ENCODE assay signal across 14 cellular contexts in the genomic region with DNA sequence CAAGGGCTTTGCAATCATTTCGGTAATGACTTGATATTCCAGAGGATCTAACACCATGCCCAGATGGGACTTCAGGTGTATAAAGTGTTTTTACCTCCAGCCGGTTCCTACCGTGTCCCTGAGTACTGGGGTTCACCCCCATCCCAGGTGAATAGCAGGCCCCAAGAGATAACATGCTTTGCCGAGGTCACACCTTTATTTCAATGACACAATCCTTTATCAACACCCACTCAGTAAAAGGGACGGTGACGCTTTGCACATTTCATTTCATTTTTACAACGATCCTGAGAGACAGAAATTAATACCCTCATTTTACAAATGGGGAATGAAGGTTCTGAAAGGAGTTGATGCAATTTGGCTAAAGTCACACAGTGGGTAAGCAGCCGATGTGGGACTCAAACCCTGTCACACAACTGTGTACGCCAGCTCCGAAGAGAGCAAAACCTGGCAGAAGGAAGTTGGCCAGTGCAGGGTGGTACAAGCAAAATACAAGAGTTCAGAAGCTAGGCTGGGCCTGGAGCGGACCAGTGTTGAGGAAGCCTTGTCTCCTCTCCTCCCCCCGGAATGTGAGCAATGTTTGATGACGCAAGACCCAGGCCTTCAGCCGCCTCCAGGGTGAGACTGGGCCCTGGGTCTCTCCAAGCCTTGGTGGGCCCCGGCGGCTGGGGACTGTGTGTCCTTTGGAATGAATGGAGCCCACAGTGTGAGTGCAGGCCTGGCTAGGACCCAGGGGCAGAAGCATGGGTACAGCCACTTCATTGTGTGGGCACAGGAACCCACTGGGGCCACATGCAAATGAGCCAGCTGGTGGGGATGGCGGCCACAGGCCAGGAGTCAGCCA.
A peak's percentile ranks its signal among the peaks of the same experiment; 100 is the strongest.
DNase-seq lines count a peak whose midpoint lies in the region; ATAC-seq and TF ChIP-seq lines count a peak whose summit lies in the region.
"Had no signal": no experiment of that assay in that cellular context is flagged by ENCODE, and none has a peak within 500 bp of the region (broad histone marks: within the 10 kb centered on the region; RNA-seq: fewer than 3 reads in every experiment).

No MANE protein-coding gene starts in this region.

- 80% methylated on average over 17 of the region's 17 CpGs for WGBS in right cardiac atrium
- 53 to 54% methylated on average over 17 of the region's 17 CpGs for WGBS in tibial nerve, 2 donors

- peak; percentile 51 to 94 for TF ChIP-seq EP300 in tibial nerve (IDR thresholded peaks at IDR 0.05)

- H3K4me3 ChIP-seq in right cardiac atrium (ENCODE audit: low read length) (no peak overlapping the region), right atrium auricular region (no peak overlapping the region), tibial nerve (no peak overlapping the region)
- H3K4me3 ChIP-seq: tibial artery had no signal

- H3K36me3 ChIP-seq in right atrium auricular region (no peaks in the 10 kb centered on the region), tibial nerve (no peaks in the 10 kb centered on the region)
- H3K36me3 ChIP-seq: tibial artery had no signal

- no peak overlapping the region for H3K27ac ChIP-seq in right cardiac atrium (ENCODE audit: low read length)
- H3K27ac ChIP-seq in right atrium auricular region, result no peak overlapping the region
- H3K27ac ChIP-seq in tibial nerve, result peak overlapping the region in 2 of 4 donors; percentile 70 to 72
- H3K27ac ChIP-seq: tibial artery, VCaP had no signal

- peak in 1 of 2 donors; percentile 53 for ATAC-seq in right cardiac atrium
- ATAC-seq: CD8-positive, alpha-beta T cell had no signal

- TF ChIP-seq POLR2A in tibial nerve (IDR thresholded peaks at IDR 0.05), result no peak

- H3K9me3 ChIP-seq in right cardiac atrium (ENCODE audit: control insufficient read depth, low read length), result no peaks in the 10 kb centered on the region
- H3K9me3 ChIP-seq in right atrium auricular region, result no peaks in the 10 kb centered on the region
- H3K9me3 ChIP-seq in tibial nerve, result no peaks in the 10 kb centered on the region
- H3K9me3 ChIP-seq: SK-N-SH, tibial artery had no signal

- intact Hi-C loops in right cardiac atrium (cut with DNase I), result no loop called here

- H3K27me3 ChIP-seq in right cardiac atrium (ENCODE audit: control insufficient read depth, insufficient read depth) (no peaks in the 10 kb centered on the region), right atrium auricular region (no peaks in the 10 kb centered on the region), tibial nerve (no peaks in the 10 kb centered on the region)

- H3K4me1 ChIP-seq in right cardiac atrium (ENCODE audit: control insufficient read depth, insufficient read depth, low read length) (no peaks in the 10 kb centered on the region), right atrium auricular region (peaks cover 0 to 9% of the 10 kb centered on the region in 2 donors), tibial nerve (peaks cover 0 to 41% (median 9%) of the 10 kb centered on the region in 4 donors)
- H3K4me1 ChIP-seq: tibial artery had no signal

- TF ChIP-seq CTCF in right atrium auricular region (IDR thresholded peaks at IDR 0.05), result no peak
- no peak for TF ChIP-seq CTCF in tibial nerve (IDR thresholded peaks at IDR 0.05)

- DNase-seq in right cardiac atrium (peak; percentile 23 to 66 (median 63)), right atrium auricular region (ENCODE audit: low spot score) (no peak), foreskin melanocyte (peak; percentile 3), midbrain (lab: John Stamatoyannopoulos, UW) (peak; percentile 92), tibial nerve (ENCODE audit: low spot score in 2 of 2) (peak; percentile 7 to 38), NCI-H2171 (lab: John Stamatoyannopoulos, UW) (no peak), HPDE6-E6E7 (ENCODE audit: extremely low spot score) (no peak), SKM-1 (lab: John Stamatoyannopoulos, UW; ENCODE audit: unreplicated experiment) (no peak)
- DNase-seq: activated CD8-positive, alpha-beta memory T cell treated with anti-CD3 and anti-CD28 coated beads for 24 hours; CD8-positive, alpha-beta T cell; NCI-H510A; SK-N-SH; tibial artery had no signal

Comparison
In these comparisons a context has a peak if more than half of its experiments do, and no peak if none do; other contexts are left out.
1. DNase-seq: peak in right cardiac atrium (3 of 3), foreskin melanocyte (single experiment), midbrain (single experiment) and tibial nerve (2 of 2); none in right atrium auricular region (single experiment), NCI-H2171 (single experiment), HPDE6-E6E7 (single experiment) and SKM-1 (single experiment).